In genomic region chr1:173213665-173214064, GRCh38 we compare ENCODE assay signal across 17 cellular contexts. TPM values are rescaled to one million over a fixed set of nuclear protein-coding genes. Genes with fewer than 3 reads are reported as not detected.
DNase-seq lines count a peak whose midpoint lies in the region; ATAC-seq and TF ChIP-seq lines count a peak whose summit lies in the region.
"Had no signal": no experiment of that assay in that cellular context is flagged by ENCODE, and none has a peak within 500 bp of the region (broad histone marks: within the 10 kb centered on the region; RNA-seq: fewer than 3 reads in every experiment).

No MANE protein-coding gene starts in this region.

- no peak overlapping the region for H2BK120ac ChIP-seq in mesendoderm (ENCODE audit: low read depth, low read length)

- no peaks in the 10 kb centered on the region for H3K79me1 ChIP-seq in mesendoderm (ENCODE audit: low read length)

- no peak overlapping the region for H3K4me2 ChIP-seq in mesendoderm (ENCODE audit: low read length)
- H3K4me2 ChIP-seq in GM23248 (ENCODE audit: unreplicated experiment), result no peak overlapping the region
- H3K4me2 ChIP-seq: BLaER1 treated with 17β-estradiol and CSF1 and Interleukin-3, amounts not matched to agents 10 nM and 100 nM had no signal

- no peak overlapping the region for H2BK5ac ChIP-seq in mesendoderm (ENCODE audit: low read length)

- no peak overlapping the region for H4K5ac ChIP-seq in mesendoderm (ENCODE audit: low read length)

- H3K9me2 ChIP-seq in GM23248 (ENCODE audit: insufficient read depth), result no peaks in the 10 kb centered on the region

- no peak overlapping the region for H3K27ac Mint-ChIP-seq in HFFc6

- H3K4me1 ChIP-seq in mesendoderm (ENCODE audit: control insufficient read depth, low read depth, low read length) (peaks cover 2% of the 10 kb centered on the region), GM23248 (ENCODE audit: insufficient read depth) (no peaks in the 10 kb centered on the region)
- H3K4me1 ChIP-seq: BLaER1 treated with 17β-estradiol and CSF1 and Interleukin-3, amounts not matched to agents 10 nM and 100 nM had no signal

- H3K4me3 ChIP-seq in mesendoderm (ENCODE audit: low read length), result no peak overlapping the region
- H3K4me3 ChIP-seq in GM23248, result no peak overlapping the region
- H3K4me3 ChIP-seq: BLaER1 treated with 17β-estradiol and CSF1 and Interleukin-3, amounts not matched to agents 10 nM and 100 nM had no signal

- ATAC-seq in activated CD4-positive, CD25-positive, alpha-beta regulatory T cell treated with anti-CD3 and anti-CD28 coated beads, Interleukin-2, amount 50 U/mL, for 24 hours, result no peak
- ATAC-seq: Panc1, Right ventricle myocardium inferior had no signal

- H3K23ac ChIP-seq in mesendoderm (ENCODE audit: low read length), result no peak overlapping the region

- no peak overlapping the region for H4K8ac ChIP-seq in mesendoderm (ENCODE audit: low read depth, low read length)

- H3K27me3 Mint-ChIP-seq in HFFc6 (ENCODE audit: insufficient read depth), result no peaks in the 10 kb centered on the region

- in situ Hi-C loops in KBM-7 (cut with MboI; ENCODE audit: low pct_unique_long_range_greater_than_20kb, low sequenced_read_pairs), result no loop called here
- in situ Hi-C loops in GM23248 (cut with MboI), result no loop called here

- peak overlapping the region; percentile 60 for H3K18ac ChIP-seq in mesendoderm (ENCODE audit: low read length)

- TF ChIP-seq CTCF in HFFc6 (IDR thresholded peaks at IDR 0.05), result peak; percentile 47

- no peaks in the 10 kb centered on the region; the same call in 1 of the 2 replicates for H3K4me1 Mint-ChIP-seq in HFFc6 (ENCODE audit: low read depth)

- peak; percentile 11 for DNase-seq in DMS53 (lab: John Stamatoyannopoulos, UW)
- no peak for DNase-seq in DMS53 treated with DMSO at 0.1 percent for 48 hours (lab: John Stamatoyannopoulos, UW; ENCODE audit: unreplicated experiment)
- no peak for DNase-seq in HFFc6
- DNase-seq in OCI-M1 (lab: John Stamatoyannopoulos, UW), result peak; percentile 49
- DNase-seq in mesendoderm, result peak; percentile 22
- no peak for DNase-seq in KBM-7
- DNase-seq in GM23248, result no peak
- DNase-seq: COR-L47, DMS79, NCI-H1048, NCI-H2107, NCI-H226 had no signal

- H3K4ac ChIP-seq in mesendoderm (ENCODE audit: low read depth, low read length), result no peak overlapping the region

- no peaks in the 10 kb centered on the region for H3K9me3 Mint-ChIP-seq in HFFc6

- H2BK15ac ChIP-seq in mesendoderm (replicated peaks; ENCODE audit: low read depth), result no peak overlapping the region

- WGBS in mesendoderm (ENCODE audit: extremely low coverage, insufficient coverage, low lambda C conversion rate), result no CpG with 5 or more reads among the region's 1 CpG
- WGBS in GM23248 (ENCODE audit: low coverage in 1 of 2, low lambda C conversion rate in 2 of 2, missing lambda C conversion rate in 2 of 2), 2 experiments, result 87 to 92% methylated on average over 1 of the region's 1 CpG

- no peak overlapping the region for H2AFZ ChIP-seq in GM23248

- no peak overlapping the region for H2AK5ac ChIP-seq in mesendoderm (ENCODE audit: low read length)

- H3K79me2 ChIP-seq in mesendoderm (ENCODE audit: control insufficient read depth, insufficient read depth, low read length) (no peaks in the 10 kb centered on the region), GM23248 (ENCODE audit: insufficient read depth) (no peaks in the 10 kb centered on the region)

- no peaks in the 10 kb centered on the region for H3F3A ChIP-seq in GM23248 (ENCODE audit: insufficient read depth)

- no peak overlapping the region for H3K9ac ChIP-seq in mesendoderm (ENCODE audit: low read length)
- H3K9ac ChIP-seq in GM23248, result no peak overlapping the region
- H3K9ac ChIP-seq: BLaER1 treated with 17β-estradiol and CSF1 and Interleukin-3, amounts not matched to agents 10 nM and 100 nM had no signal

- H3K36me3 ChIP-seq in mesendoderm (ENCODE audit: control insufficient read depth, insufficient read depth, low read length) (no peaks in the 10 kb centered on the region), GM23248 (ENCODE audit: low read depth) (no peaks in the 10 kb centered on the region)
- H3K36me3 ChIP-seq: BLaER1 treated with 17β-estradiol and CSF1 and Interleukin-3, amounts not matched to agents 10 nM and 100 nM had no signal

- no peaks in the 10 kb centered on the region for H3K36me3 Mint-ChIP-seq in HFFc6 (ENCODE audit: low read depth)

- H3K56ac ChIP-seq in mesendoderm (ENCODE audit: low read length), result no peak overlapping the region

- H4K20me1 ChIP-seq in GM23248 (ENCODE audit: insufficient read depth), result no peaks in the 10 kb centered on the region
- H4K20me1 ChIP-seq: BLaER1 treated with 17β-estradiol and CSF1 and Interleukin-3, amounts not matched to agents 10 nM and 100 nM had no signal

- no peaks in the 10 kb centered on the region for H3K27me3 ChIP-seq in mesendoderm (ENCODE audit: insufficient read depth, low read length, poor library complexity)
- no peaks in the 10 kb centered on the region for H3K27me3 ChIP-seq in GM23248 (replicated peaks; ENCODE audit: insufficient read depth)
- H3K27me3 ChIP-seq: BLaER1 treated with 17β-estradiol and CSF1 and Interleukin-3, amounts not matched to agents 10 nM and 100 nM had no signal

- H3K4me3 Mint-ChIP-seq in HFFc6, result no peak overlapping the region

- no peak overlapping the region for H3K27ac ChIP-seq in mesendoderm (ENCODE audit: low read depth, low read length)
- H3K27ac ChIP-seq in GM23248, result no peak overlapping the region
- H3K27ac ChIP-seq: 22Rv1; BLaER1 treated with 17β-estradiol and CSF1 and Interleukin-3, amounts not matched to agents 10 nM and 100 nM had no signal

- H3K9me3 ChIP-seq in GM23248 (ENCODE audit: low read depth), result no peaks in the 10 kb centered on the region
- H3K9me3 ChIP-seq: BLaER1 treated with 17β-estradiol and CSF1 and Interleukin-3, amounts not matched to agents 10 nM and 100 nM had no signal

RNA-seq across cellular contexts. Expression of gene TNFSF4, which starts 6.5 kb away (rescaled TPM):
- total RNA-seq in HFFc6 (2021; fragmentation: NEBNext Ultra II Directional; extraction: Animal tissue kit (Norgen Biotek cat#: 25700)), result 1 to 10 TPM in 2 of 6 experiments, under 1 TPM in 4; 0.68 to 2.0 (median 0.74) TPM
- 0.08 TPM for polyA plus RNA-seq in mesendoderm (2013, experiment 1 of 2)
- polyA plus RNA-seq in mesendoderm (2013, experiment 2 of 2), result 0.13 TPM
- 4.8 and 6.2 TPM in 2 replicates for total RNA-seq in GM23248 (2014; rRNA removed; shearing (Covaris generic))
- 4.2 TPM in 2 replicates for polyA plus RNA-seq in GM23248 (2016; fragmentation: Nextera tagmentation; extraction: Ambion mirVana)

Comparison
In these comparisons a context has a peak if more than half of its experiments do, and no peak if none do; other contexts are left out.
1. DNase-seq: peak in DMS53 (single experiment), OCI-M1 (single experiment) and mesendoderm (single experiment); none in DMS53 treated with DMSO at 0.1 percent for 48 hours (single experiment), HFFc6 (single experiment), KBM-7 (single experiment) and GM23248 (single experiment).